ENCODE assay signal across 27 cellular contexts in genomic region chr1:66917476-66917875, GRCh38.
"Had no signal": no experiment of that assay in that cellular context is flagged by ENCODE, and none has a peak within 500 bp of the region (broad histone marks: within the 10 kb centered on the region; RNA-seq: fewer than 3 reads in every experiment).

No MANE protein-coding gene starts in this region.

- H3K4me3 ChIP-seq: left lung, lower lobe of right lung, pancreas, prostate gland, sigmoid colon, spleen, thyroid gland, upper lobe of right lung had no signal

- H3K27me3 ChIP-seq: left lung, pancreas, sigmoid colon, spleen, thyroid gland, upper lobe of right lung had no signal

- FAIRE-seq: islet of Langerhans, kidney, pancreas, small intestine, urothelium cell line had no signal

- DNase-seq: hypothalamus; immature natural killer cell; kidney; left colon; left lung; lower lobe of right lung; mammary epithelial cell; mesenchymal stem cell; naive thymus-derived CD8-positive, alpha-beta T cell; nucleus accumbens; pancreas; posterior cingulate gyrus; retina; right cardiac atrium; sigmoid colon; small intestine; spleen; stimulated activated CD4-positive, alpha-beta T cell treated with anti-CD3 and anti-CD28 coated beads, Interleukin-4, amount 100 ng/mL, for 24 hours; stimulated activated naive CD4-positive, alpha-beta T cell; substantia nigra; thyroid gland; trophoblast cell; upper lobe of right lung had no signal

- H3K27ac ChIP-seq: left lung, lower lobe of right lung, pancreas, prostate gland, sigmoid colon, spleen, thyroid gland, upper lobe of right lung had no signal

- H3K9me3 ChIP-seq: lower lobe of right lung, pancreas, prostate gland, sigmoid colon, thyroid gland, upper lobe of right lung had no signal

- H3K36me3 ChIP-seq: left lung, lower lobe of right lung, pancreas, prostate gland, sigmoid colon, thyroid gland, upper lobe of right lung had no signal

- ATAC-seq: left colon; left lung; lower lobe of right lung; naive thymus-derived CD8-positive, alpha-beta T cell; pancreas; right cardiac atrium; stimulated activated effector memory CD8-positive, alpha-beta T cell treated with anti-CD3 and anti-CD28 coated beads, Interleukin-12 subunit alpha, Interleukin-12 subunit beta, amount 100 ng/mL, for 72 hours; upper lobe of right lung had no signal

- H3K4me1 ChIP-seq: left lung, lower lobe of right lung, pancreas, prostate gland, sigmoid colon, thyroid gland, upper lobe of right lung had no signal
